ENCODE assay signal across 31 cellular contexts in the genomic region with DNA sequence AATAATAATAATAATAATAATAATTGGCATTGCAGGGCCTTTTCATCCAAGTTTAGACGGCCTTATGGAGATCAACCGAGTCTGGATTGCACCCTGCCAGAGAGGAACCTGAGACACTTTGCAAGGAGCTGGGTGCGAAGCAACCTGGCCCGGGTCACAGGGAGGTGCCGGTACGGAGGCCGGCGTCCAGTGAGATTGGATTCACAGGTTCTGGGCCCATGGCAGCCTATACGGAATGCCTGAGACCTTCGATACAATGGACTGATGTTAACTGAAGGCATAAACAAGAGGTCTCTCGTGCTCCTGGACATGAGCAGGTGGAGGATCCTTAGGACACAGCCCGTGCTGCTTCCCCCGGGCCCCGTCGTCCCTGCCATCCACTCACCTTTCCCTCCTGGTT.
"Had no signal": no experiment of that assay in that cellular context is flagged by ENCODE, and none has a peak within 500 bp of the region (broad histone marks: within the 10 kb centered on the region; RNA-seq: fewer than 3 reads in every experiment).

No MANE protein-coding gene starts in this region.

- H3K9me3 ChIP-seq: ascending aorta had no signal

- H3K27ac ChIP-seq: ascending aorta, cardiac muscle cell, VCaP had no signal

- H3K36me3 Mint-ChIP-seq: activated naive CD4-positive, alpha-beta T cell treated with anti-CD3 and anti-CD28 coated beads, Interleukin-2, amount 10 ng/mL, durations not matched to agents 7 days and 5 days; activated naive CD4-positive, alpha-beta T cell treated with anti-CD3 and anti-CD28 coated beads, Interleukin-2, amount 50 U/mL, for 24 hours; activated naive CD8-positive, alpha-beta T cell; activated naive CD8-positive, alpha-beta T cell treated with anti-CD3 and anti-CD28 coated beads, Interleukin-2, amount 10 ng/mL, durations not matched to agents 7 days and 5 days; brain had no signal

- H3K4me1 ChIP-seq: ascending aorta had no signal

- H3K9me3 Mint-ChIP-seq: activated B cell treated with CpG ODN at 0.5 μM for 24 hours; activated naive CD4-positive, alpha-beta T cell treated with anti-CD3 and anti-CD28 coated beads, Interleukin-2, amount 50 U/mL, for 24 hours had no signal

- H3K27me3 Mint-ChIP-seq: activated B cell treated with CpG ODN at 0.5 μM for 24 hours; activated CD4-positive, alpha-beta memory T cell treated with anti-CD3 and anti-CD28 coated beads, Interleukin-2, amount 10 ng/mL, durations not matched to agents 7 days and 5 days; activated CD4-positive, alpha-beta T cell treated with anti-CD3 and anti-CD28 coated beads, Interleukin-2, amount 10 ng/mL, durations not matched to agents 7 days and 5 days; activated naive CD4-positive, alpha-beta T cell treated with anti-CD3 and anti-CD28 coated beads, Interleukin-2, amount 10 ng/mL, durations not matched to agents 7 days and 5 days; activated naive CD4-positive, alpha-beta T cell treated with anti-CD3 and anti-CD28 coated beads, Interleukin-2, amount 50 U/mL, for 24 hours; activated naive CD8-positive, alpha-beta T cell treated with anti-CD3 and anti-CD28 coated beads, Interleukin-2, amount 10 ng/mL, durations not matched to agents 7 days and 5 days; activated naive CD8-positive, alpha-beta T cell treated with anti-CD3 and anti-CD28 coated beads, Interleukin-2, amount 50 U/mL, for 24 hours had no signal

- H3K27ac Mint-ChIP-seq: activated B cell treated with CpG ODN at 0.5 μM for 24 hours; activated CD4-positive, alpha-beta memory T cell treated with anti-CD3 and anti-CD28 coated beads, Interleukin-2, amount 10 ng/mL, durations not matched to agents 7 days and 5 days; activated CD4-positive, alpha-beta T cell treated with anti-CD3 and anti-CD28 coated beads, Interleukin-2, amount 10 ng/mL, durations not matched to agents 7 days and 5 days; activated CD8-positive, alpha-beta T cell treated with anti-CD3 and anti-CD28 coated beads, Interleukin-2, amount 10 ng/mL, durations not matched to agents 7 days and 5 days; activated naive CD4-positive, alpha-beta T cell treated with anti-CD3 and anti-CD28 coated beads, Interleukin-2, amount 10 ng/mL, durations not matched to agents 7 days and 5 days; activated naive CD4-positive, alpha-beta T cell treated with anti-CD3 and anti-CD28 coated beads, Interleukin-2, amount 50 U/mL, for 24 hours; activated naive CD8-positive, alpha-beta T cell; activated naive CD8-positive, alpha-beta T cell treated with anti-CD3 and anti-CD28 coated beads, Interleukin-2, amount 10 ng/mL, durations not matched to agents 7 days and 5 days; activated naive CD8-positive, alpha-beta T cell treated with anti-CD3 and anti-CD28 coated beads, Interleukin-2, amount 50 U/mL, for 24 hours; activated T-cell treated with anti-CD3 and anti-CD28 coated beads, Interleukin-2, amount 50 U/mL, for 24 hours; activated T-helper 2 cell treated with anti-CD3 and anti-CD28 coated beads, Interferon-gamma antibody, Interleukin-2, Interleukin-4, amounts not matched to agents 10 μg/mL and 5 μg/mL and 100 μg/mL, durations not matched to agents 14 hours and 24 hours and 36 hours; T-helper 1 cell treated with Interleukin-12 subunit alpha and Interleukin-12 subunit beta and Interleukin-4 antibody, amounts not matched to agents 30 μg/mL and 1 μg/mL, for 36 hours; T-helper 2 cell treated with Interferon-gamma antibody and Interleukin-4, amounts not matched to agents 5 μg/mL and 100 μg/mL, for 36 hours had no signal

- H3K36me3 ChIP-seq: ascending aorta, cardiac muscle cell had no signal

- H3K4me3 ChIP-seq: ascending aorta, cardiac muscle cell had no signal

- H3K4me1 Mint-ChIP-seq: activated B cell treated with CpG ODN at 0.5 μM for 24 hours; activated CD4-positive, alpha-beta memory T cell treated with anti-CD3 and anti-CD28 coated beads, Interleukin-2, amount 10 ng/mL, durations not matched to agents 7 days and 5 days; activated CD4-positive, alpha-beta T cell treated with anti-CD3 and anti-CD28 coated beads, Interleukin-2, amount 10 ng/mL, durations not matched to agents 7 days and 5 days; activated naive CD4-positive, alpha-beta T cell treated with anti-CD3 and anti-CD28 coated beads, Interleukin-2, amount 10 ng/mL, durations not matched to agents 7 days and 5 days; activated naive CD4-positive, alpha-beta T cell treated with anti-CD3 and anti-CD28 coated beads, Interleukin-2, amount 50 U/mL, for 24 hours; activated naive CD8-positive, alpha-beta T cell treated with anti-CD3 and anti-CD28 coated beads, Interleukin-2, amount 10 ng/mL, durations not matched to agents 7 days and 5 days; activated naive CD8-positive, alpha-beta T cell treated with anti-CD3 and anti-CD28 coated beads, Interleukin-2, amount 50 U/mL, for 24 hours; central memory CD8-positive, alpha-beta T cell had no signal

- H3K27me3 ChIP-seq: ascending aorta, cardiac muscle cell had no signal

- H3K4me3 Mint-ChIP-seq: activated B cell treated with CpG ODN at 0.5 μM for 24 hours; activated CD4-positive, alpha-beta memory T cell treated with anti-CD3 and anti-CD28 coated beads, Interleukin-2, amount 10 ng/mL, durations not matched to agents 7 days and 5 days; activated CD4-positive, alpha-beta T cell treated with anti-CD3 and anti-CD28 coated beads, Interleukin-2, amount 10 ng/mL, durations not matched to agents 7 days and 5 days; activated CD8-positive, alpha-beta T cell treated with anti-CD3 and anti-CD28 coated beads, Interleukin-2, amount 10 ng/mL, durations not matched to agents 7 days and 5 days; activated naive CD4-positive, alpha-beta T cell treated with anti-CD3 and anti-CD28 coated beads, Interleukin-2, amount 10 ng/mL, durations not matched to agents 7 days and 5 days; activated naive CD4-positive, alpha-beta T cell treated with anti-CD3 and anti-CD28 coated beads, Interleukin-2, amount 50 U/mL, for 24 hours; activated naive CD8-positive, alpha-beta T cell; activated naive CD8-positive, alpha-beta T cell treated with anti-CD3 and anti-CD28 coated beads, Interleukin-2, amount 10 ng/mL, durations not matched to agents 7 days and 5 days; activated naive CD8-positive, alpha-beta T cell treated with anti-CD3 and anti-CD28 coated beads, Interleukin-2, amount 50 U/mL, for 24 hours; activated T-cell treated with anti-CD3 and anti-CD28 coated beads, Interleukin-2, amount 50 U/mL, for 24 hours; central memory CD8-positive, alpha-beta T cell; T-helper 1 cell treated with Interleukin-12 subunit alpha and Interleukin-12 subunit beta and Interleukin-4 antibody, amounts not matched to agents 30 μg/mL and 1 μg/mL, for 36 hours; T-helper 2 cell treated with Interferon-gamma antibody and Interleukin-4, amounts not matched to agents 5 μg/mL and 100 μg/mL, for 36 hours had no signal

- ATAC-seq: activated CD8-positive, alpha-beta T cell treated with anti-CD3 and anti-CD28 coated beads, Interleukin-2, amount 10 ng/mL, durations not matched to agents 7 days and 5 days; activated naive CD8-positive, alpha-beta T cell treated with anti-CD3 and anti-CD28 coated beads, Interleukin-2, amount 50 U/mL, for 24 hours had no signal

- DNase-seq: activated B cell treated with CpG ODN at 0.5 μM for 24 hours; activated CD4-positive, alpha-beta memory T cell treated with anti-CD3 and anti-CD28 coated beads, Interleukin-2, amount 10 ng/mL, durations not matched to agents 7 days and 5 days; activated CD4-positive, alpha-beta T cell treated with anti-CD3 and anti-CD28 coated beads for 48 hours; activated CD4-positive, alpha-beta T cell treated with anti-CD3 and anti-CD28 coated beads, Interleukin-2, amount 10 ng/mL, durations not matched to agents 7 days and 5 days; activated CD4-positive, alpha-beta T cell treated with anti-CD3 and anti-CD28 coated beads, Interleukin-2, amount 50 U/mL, for 48 hours; activated CD4-positive, CD25-positive, alpha-beta regulatory T cell treated with anti-CD3 and anti-CD28 coated beads, Interleukin-2, amount 50 U/mL, for 72 hours; activated CD8-positive, alpha-beta memory T cell treated with anti-CD3 and anti-CD28 coated beads, Interleukin-2, amount 50 U/mL, for 4 hours; activated CD8-positive, alpha-beta T cell treated with anti-CD3 and anti-CD28 coated beads, Interleukin-2, amount 10 ng/mL, durations not matched to agents 7 days and 5 days; activated effector memory CD4-positive, alpha-beta T cell treated with Interleukin-2 at 50 U/mL for 16 hours; activated gamma-delta T cell; activated naive CD4-positive, alpha-beta T cell treated with anti-CD3 and anti-CD28 coated beads, Interleukin-2, amount 10 ng/mL, durations not matched to agents 7 days and 5 days; activated naive CD4-positive, alpha-beta T cell treated with Interleukin-2 at 50 U/mL for 16 hours; activated naive CD8-positive, alpha-beta T cell treated with anti-CD3 and anti-CD28 coated beads, Interleukin-2, amount 10 ng/mL, durations not matched to agents 7 days and 5 days; activated naive CD8-positive, alpha-beta T cell treated with anti-CD3 and anti-CD28 coated beads, Interleukin-2, amount 50 U/mL, for 24 hours; activated T-cell treated with anti-CD3 and anti-CD28 coated beads, Interleukin-2, amount 50 U/mL, for 24 hours; activated T-cell treated with anti-CD3 and anti-CD28 coated beads, Interleukin-2, amount 50 U/mL, for 48 hours; cerebellar nuclear complex; SW 1271; T-helper 1 cell; T-helper 2 cell; T-helper 9 cell had no signal
